Comparison of ENCODE assay signal across 8 cellular contexts in genomic region chr2:175366814-175367213, GRCh38.
DNase-seq lines count a peak whose midpoint lies in the region; ATAC-seq and TF ChIP-seq lines count a peak whose summit lies in the region.

No MANE protein-coding gene starts in this region.

- DNase-seq in BJ (ENCODE audit: low read depth) (no peak), HPDE6-E6E7 (ENCODE audit: extremely low spot score) (peak; percentile 38), NCI-H748 treated with DMSO at 0.1 percent for 48 hours (lab: John Stamatoyannopoulos, UW) (peak; percentile 92), ascending aorta (ENCODE audit: low spot score in 2 of 2) (no peak), iPS-NIHi7 (ENCODE audit: extremely low spot score) (peak; percentile 71)
- DNase-seq in stimulated activated effector memory CD8-positive, alpha-beta T cell treated with anti-CD3 and anti-CD28 coated beads, Interleukin-12 subunit alpha, Interleukin-12 subunit beta, amount 100 ng/mL, for 72 hours (ENCODE audit: low spot score in 2 of 2) = no peak

- H3K9me3 Mint-ChIP-seq in stimulated activated effector memory CD8-positive, alpha-beta T cell treated with anti-CD3 and anti-CD28 coated beads, Interleukin-12 subunit alpha, Interleukin-12 subunit beta, amount 100 ng/mL, for 72 hours = no peaks in the 10 kb centered on the region

- no peak overlapping the region for H3K27ac Mint-ChIP-seq in stimulated activated effector memory CD8-positive, alpha-beta T cell treated with anti-CD3 and anti-CD28 coated beads, Interleukin-12 subunit alpha, Interleukin-12 subunit beta, amount 100 ng/mL, for 72 hours

- no peaks in the 10 kb centered on the region for H3K9me3 ChIP-seq in ascending aorta

- H3K4me3 ChIP-seq in BJ (ENCODE audit: low read depth, low read length) (no peak overlapping the region), ascending aorta (no peak overlapping the region)

- no peak overlapping the region for H3K4me3 Mint-ChIP-seq in stimulated activated effector memory CD8-positive, alpha-beta T cell treated with anti-CD3 and anti-CD28 coated beads, Interleukin-12 subunit alpha, Interleukin-12 subunit beta, amount 100 ng/mL, for 72 hours

- no peak overlapping the region for H3K27ac ChIP-seq in ascending aorta

- ATAC-seq in GM18511 (IDR thresholded peaks at IDR 0.05; ENCODE audit: unreplicated experiment) (peak; percentile 70), HG02884 (IDR thresholded peaks at IDR 0.05; ENCODE audit: unreplicated experiment) (no peak)
- ATAC-seq in stimulated activated effector memory CD8-positive, alpha-beta T cell treated with anti-CD3 and anti-CD28 coated beads, Interleukin-12 subunit alpha, Interleukin-12 subunit beta, amount 100 ng/mL, for 72 hours = peak; percentile 50

- POLR2A ChIA-PET in BJ (lab: Charles Lee) = no interaction called here

- H3K4me1 Mint-ChIP-seq in stimulated activated effector memory CD8-positive, alpha-beta T cell treated with anti-CD3 and anti-CD28 coated beads, Interleukin-12 subunit alpha, Interleukin-12 subunit beta, amount 100 ng/mL, for 72 hours = no peaks in the 10 kb centered on the region

- no peaks in the 10 kb centered on the region for H3K36me3 Mint-ChIP-seq in stimulated activated effector memory CD8-positive, alpha-beta T cell treated with anti-CD3 and anti-CD28 coated beads, Interleukin-12 subunit alpha, Interleukin-12 subunit beta, amount 100 ng/mL, for 72 hours

- H3K36me3 ChIP-seq in BJ (ENCODE audit: control insufficient read depth, insufficient read depth, low read length) (no peaks in the 10 kb centered on the region), ascending aorta (no peaks in the 10 kb centered on the region)

- H3K4me1 ChIP-seq in ascending aorta = no peaks in the 10 kb centered on the region

- CTCF ChIA-PET in BJ (lab: Yijun Ruan, JAX) = interaction anchor here (0.7 to 4.9 kb wide), 12 partner anchors 9 to 730 kb away, joined by 3 to 43 read pairs (median 3); no protein-coding TSS in a partner anchor

- TF ChIP-seq CTCF in BJ (IDR thresholded peaks at IDR 0.05; ENCODE audit: insufficient read depth, low read depth, low read length) = peak; percentile 82
- TF ChIP-seq CTCF in ascending aorta (IDR thresholded peaks at IDR 0.05) = peak; percentile 37 to 55 (median 39)

- intact Hi-C loops in ascending aorta (cut with DNase I) = loop anchor here (5.0 kb wide), 1 partner anchor 725 kb away; the partner anchor contains the start of gene HOXD13

- H3K27me3 ChIP-seq in BJ (ENCODE audit: control insufficient read depth, insufficient read depth, low read length) (no peaks in the 10 kb centered on the region; the same call in 1 of the 2 replicates), ascending aorta (no peaks in the 10 kb centered on the region)

Comparison
In these comparisons a context has a peak if more than half of its experiments do, and no peak if none do; other contexts are left out.
1. DNase-seq: peak in HPDE6-E6E7 (single experiment), NCI-H748 treated with DMSO at 0.1 percent for 48 hours (single experiment) and iPS-NIHi7 (single experiment); none in BJ (single experiment), ascending aorta (0 of 2) and stimulated activated effector memory CD8-positive, alpha-beta T cell treated with anti-CD3 and anti-CD28 coated beads, Interleukin-12 subunit alpha, Interleukin-12 subunit beta, amount 100 ng/mL, for 72 hours (0 of 2).